27 cellular contexts compared by ENCODE assay signal in the genomic region with DNA sequence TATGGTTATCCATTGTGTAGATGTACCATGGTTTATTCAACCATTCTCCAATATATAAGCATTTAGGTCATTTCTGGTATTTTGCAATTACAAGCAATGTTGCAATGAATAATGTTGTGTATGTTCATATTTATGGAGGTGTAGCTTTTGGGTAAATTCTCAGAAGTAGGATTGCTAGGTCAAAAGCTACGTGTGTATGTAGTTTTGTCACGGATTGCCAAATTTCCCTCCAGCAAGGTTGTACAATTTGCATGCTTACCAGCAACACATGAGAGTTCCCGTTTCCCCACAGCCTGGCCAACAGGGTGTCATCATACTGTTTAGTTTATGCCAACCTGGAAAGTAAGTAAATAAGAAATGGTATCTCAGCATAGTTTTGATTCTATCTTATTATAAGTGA. TPM values are rescaled to one million over a fixed set of nuclear protein-coding genes. Genes with fewer than 3 reads are reported as not detected.
"Had no signal": no experiment of that assay in that cellular context is flagged by ENCODE, and none has a peak within 500 bp of the region (broad histone marks: within the 10 kb centered on the region; RNA-seq: fewer than 3 reads in every experiment).

No MANE protein-coding gene starts in this region.

- H3K4me3 ChIP-seq: stomach, suprapubic skin, testis, thoracic aorta, thyroid gland, tibial artery, tibial nerve, transverse colon, upper lobe of left lung, upper lobe of right lung, uterus, vagina had no signal

- DNase-seq: stimulated activated CD4-positive, alpha-beta T cell treated with anti-CD3 and anti-CD28 coated beads, Interleukin-2, amount 100 ng/mL, for 48 hours; stimulated activated CD4-positive, alpha-beta T cell treated with anti-CD3 and anti-CD28 coated beads, Interleukin-4, amount 100 ng/mL, for 1 hour; stimulated activated CD4-positive, alpha-beta T cell treated with anti-CD3 and anti-CD28 coated beads, Interleukin-4, amount 100 ng/mL, for 24 hours; stimulated activated CD4-positive, alpha-beta T cell treated with anti-CD3 and anti-CD28 coated beads, Interleukin-4, amount 100 ng/mL, for 4 hours; stimulated activated CD8-positive, alpha-beta memory T cell treated with anti-CD3 and anti-CD28 coated beads, Interleukin-4, amount 100 ng/mL, for 48 hours; stimulated activated naive B cell treated with anti-CD40 and anti-IgM and Interleukin-4, amounts not matched to agents 10 μg/mL and 1 μg/mL and 100 μg/mL, for 72 hours; stimulated activated naive CD4-positive, alpha-beta T cell; stimulated activated naive CD4-positive, alpha-beta T cell treated with Interleukin-2 at 50 U/mL for 16 hours; stimulated activated naive CD8-positive, alpha-beta T cell treated with anti-CD3 and anti-CD28 coated beads, Interleukin-15, amount 100 ng/mL, for 72 hours; stimulated activated naive CD8-positive, alpha-beta T cell treated with anti-CD3 and anti-CD28 coated beads, Interleukin-15, Interleukin-2, amounts not matched to agents 100 U/mL and 50 U/mL, for 24 hours; stomach; substantia nigra; testis; thyroid gland; tibial artery; transverse colon; upper lobe of left lung; upper lobe of right lung; uterus had no signal

- H3K4me1 ChIP-seq: stomach, suprapubic skin, testis, tibial artery, tibial nerve, transverse colon, upper lobe of left lung, upper lobe of right lung, uterus had no signal

- H3K9me3 ChIP-seq: stomach, suprapubic skin, testis, thoracic aorta, thyroid gland, tibial artery, transverse colon, upper lobe of left lung, upper lobe of right lung, uterus, vagina had no signal

- H3K36me3 Mint-ChIP-seq: stimulated activated effector memory CD8-positive, alpha-beta T cell treated with anti-CD3 and anti-CD28 coated beads, Interleukin-12 subunit alpha, Interleukin-12 subunit beta, amount 100 ng/mL, for 72 hours; stimulated activated memory B cell treated with anti-CD40 and anti-IgM and Interleukin-4, amounts not matched to agents 10 μg/mL and 1 μg/mL and 100 μg/mL, for 72 hours; stimulated activated naive B cell treated with anti-CD40 and anti-IgM and Interleukin-4, amounts not matched to agents 10 μg/mL and 1 μg/mL and 100 μg/mL, for 72 hours; type B pancreatic cell had no signal

- H3K27me3 Mint-ChIP-seq: stimulated activated memory B cell treated with anti-CD40 and anti-IgM and Interleukin-4, amounts not matched to agents 10 μg/mL and 1 μg/mL and 100 μg/mL, for 72 hours; stimulated activated naive CD8-positive, alpha-beta T cell treated with anti-CD3 and anti-CD28 coated beads, Interleukin-15, Interleukin-2, amounts not matched to agents 100 ng/mL and 50 ng/mL, for 24 hours; type B pancreatic cell had no signal

- H3K27ac Mint-ChIP-seq: stimulated activated effector memory CD8-positive, alpha-beta T cell treated with anti-CD3 and anti-CD28 coated beads, Interleukin-12 subunit alpha, Interleukin-12 subunit beta, amount 100 ng/mL, for 72 hours; stimulated activated memory B cell treated with anti-CD40 and anti-IgM and Interleukin-4, amounts not matched to agents 10 μg/mL and 1 μg/mL and 100 μg/mL, for 72 hours; stimulated activated naive B cell treated with anti-CD40 and anti-IgM and Interleukin-4, amounts not matched to agents 10 μg/mL and 1 μg/mL and 100 μg/mL, for 72 hours; stimulated activated naive CD8-positive, alpha-beta T cell treated with anti-CD3 and anti-CD28 coated beads, Interleukin-15, amount 100 ng/mL, for 72 hours; stimulated activated naive CD8-positive, alpha-beta T cell treated with anti-CD3 and anti-CD28 coated beads, Interleukin-15, Interleukin-2, amounts not matched to agents 100 ng/mL and 50 ng/mL, for 24 hours; type B pancreatic cell had no signal

- H3K27me3 ChIP-seq: stomach, suprapubic skin, testis, thyroid gland, tibial artery, tibial nerve, transverse colon, upper lobe of left lung, upper lobe of right lung, uterus, vagina had no signal

- H3K27ac ChIP-seq: stomach, suprapubic skin, testis, thoracic aorta, thyroid gland, tibial artery, tibial nerve, transverse colon, upper lobe of left lung, upper lobe of right lung, uterus, vagina had no signal

- H3K36me3 ChIP-seq: stomach, suprapubic skin, thoracic aorta, thyroid gland, tibial artery, tibial nerve, transverse colon, upper lobe of left lung, upper lobe of right lung, uterus, vagina had no signal

- H3K4me3 Mint-ChIP-seq: stimulated activated effector memory CD8-positive, alpha-beta T cell treated with anti-CD3 and anti-CD28 coated beads, Interleukin-12 subunit alpha, Interleukin-12 subunit beta, amount 100 ng/mL, for 72 hours; stimulated activated memory B cell treated with anti-CD40 and anti-IgM and Interleukin-4, amounts not matched to agents 10 μg/mL and 1 μg/mL and 100 μg/mL, for 72 hours; stimulated activated naive B cell treated with anti-CD40 and anti-IgM and Interleukin-4, amounts not matched to agents 10 μg/mL and 1 μg/mL and 100 μg/mL, for 72 hours; stimulated activated naive CD8-positive, alpha-beta T cell treated with anti-CD3 and anti-CD28 coated beads, Interleukin-15, amount 100 ng/mL, for 72 hours; stimulated activated naive CD8-positive, alpha-beta T cell treated with anti-CD3 and anti-CD28 coated beads, Interleukin-15, Interleukin-2, amounts not matched to agents 100 ng/mL and 50 ng/mL, for 24 hours; type B pancreatic cell had no signal

- H3K4me1 Mint-ChIP-seq: stimulated activated effector memory CD8-positive, alpha-beta T cell treated with anti-CD3 and anti-CD28 coated beads, Interleukin-12 subunit alpha, Interleukin-12 subunit beta, amount 100 ng/mL, for 72 hours; stimulated activated memory B cell treated with anti-CD40 and anti-IgM and Interleukin-4, amounts not matched to agents 10 μg/mL and 1 μg/mL and 100 μg/mL, for 72 hours; stimulated activated naive B cell treated with anti-CD40 and anti-IgM and Interleukin-4, amounts not matched to agents 10 μg/mL and 1 μg/mL and 100 μg/mL, for 72 hours; stimulated activated naive CD8-positive, alpha-beta T cell treated with anti-CD3 and anti-CD28 coated beads, Interleukin-15, amount 100 ng/mL, for 72 hours had no signal

- H3K9me3 Mint-ChIP-seq: stimulated activated effector memory CD8-positive, alpha-beta T cell treated with anti-CD3 and anti-CD28 coated beads, Interleukin-12 subunit alpha, Interleukin-12 subunit beta, amount 100 ng/mL, for 72 hours; stimulated activated naive CD8-positive, alpha-beta T cell treated with anti-CD3 and anti-CD28 coated beads, Interleukin-15, Interleukin-2, amounts not matched to agents 100 ng/mL and 50 ng/mL, for 24 hours had no signal

RNA-seq across cellular contexts. Expression of a gene that starts 36.3 kb away (rescaled TPM):
- total RNA-seq: stomach, thoracic aorta, tibial nerve, upper lobe of left lung, upper lobe of right lung, vagina had no signal
